In genomic region chr2:231961349-231962166, GRCh38 we compare ENCODE assay signal across 1 cellular context.
TF ChIP-seq lines count a peak whose summit lies in the region.

A gene with protein sequence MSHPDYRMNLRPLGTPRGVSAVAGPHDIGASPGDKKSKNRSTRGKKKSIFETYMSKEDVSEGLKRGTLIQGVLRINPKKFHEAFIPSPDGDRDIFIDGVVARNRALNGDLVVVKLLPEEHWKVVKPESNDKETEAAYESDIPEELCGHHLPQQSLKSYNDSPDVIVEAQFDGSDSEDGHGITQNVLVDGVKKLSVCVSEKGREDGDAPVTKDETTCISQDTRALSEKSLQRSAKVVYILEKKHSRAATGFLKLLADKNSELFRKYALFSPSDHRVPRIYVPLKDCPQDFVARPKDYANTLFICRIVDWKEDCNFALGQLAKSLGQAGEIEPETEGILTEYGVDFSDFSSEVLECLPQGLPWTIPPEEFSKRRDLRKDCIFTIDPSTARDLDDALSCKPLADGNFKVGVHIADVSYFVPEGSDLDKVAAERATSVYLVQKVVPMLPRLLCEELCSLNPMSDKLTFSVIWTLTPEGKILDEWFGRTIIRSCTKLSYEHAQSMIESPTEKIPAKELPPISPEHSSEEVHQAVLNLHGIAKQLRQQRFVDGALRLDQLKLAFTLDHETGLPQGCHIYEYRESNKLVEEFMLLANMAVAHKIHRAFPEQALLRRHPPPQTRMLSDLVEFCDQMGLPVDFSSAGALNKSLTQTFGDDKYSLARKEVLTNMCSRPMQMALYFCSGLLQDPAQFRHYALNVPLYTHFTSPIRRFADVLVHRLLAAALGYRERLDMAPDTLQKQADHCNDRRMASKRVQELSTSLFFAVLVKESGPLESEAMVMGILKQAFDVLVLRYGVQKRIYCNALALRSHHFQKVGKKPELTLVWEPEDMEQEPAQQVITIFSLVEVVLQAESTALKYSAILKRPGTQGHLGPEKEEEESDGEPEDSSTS (plus strand): TSS chr2:231961713. CDS start chr2:232014928, 53,215 bp downstream.

TF ChIP-seq in K562, 482 proteins besides CTCF, POLR2A, EP300 and RAD21 (continued from another document and continues in another):
- TF ChIP-seq, protein P1, sequence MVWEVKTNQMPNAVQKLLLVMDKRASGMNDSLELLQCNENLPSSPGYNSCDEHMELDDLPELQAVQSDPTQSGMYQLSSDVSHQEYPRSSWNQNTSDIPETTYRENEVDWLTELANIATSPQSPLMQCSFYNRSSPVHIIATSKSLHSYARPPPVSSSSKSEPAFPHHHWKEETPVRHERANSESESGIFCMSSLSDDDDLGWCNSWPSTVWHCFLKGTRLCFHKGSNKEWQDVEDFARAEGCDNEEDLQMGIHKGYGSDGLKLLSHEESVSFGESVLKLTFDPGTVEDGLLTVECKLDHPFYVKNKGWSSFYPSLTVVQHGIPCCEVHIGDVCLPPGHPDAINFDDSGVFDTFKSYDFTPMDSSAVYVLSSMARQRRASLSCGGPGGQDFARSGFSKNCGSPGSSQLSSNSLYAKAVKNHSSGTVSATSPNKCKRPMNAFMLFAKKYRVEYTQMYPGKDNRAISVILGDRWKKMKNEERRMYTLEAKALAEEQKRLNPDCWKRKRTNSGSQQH (CRISPR knock-in tag; IDR thresholded peaks at IDR 0.05): no peak
- TF ChIP-seq ELF1 (tag; IDR thresholded peaks at IDR 0.05) (peak; percentile 88), CUX1 (CRISPR knock-in tag; IDR thresholded peaks at IDR 0.05) (no peak), KLF1 (tag; IDR thresholded peaks at IDR 0.05) (0 out of 2 replicates have a peak, but pooled peaks have one; percentile 32), CHD2 (IDR thresholded peaks at IDR 0.05; ENCODE audit: low read depth, low read length) (no peak), KDM4B (IDR thresholded peaks at IDR 0.05; ENCODE audit: borderline replicate concordance in 2 of 2, low read depth in 1 of 2) (peak in 1 of 2 experiments; percentile 56; a peak in 1 of 4 replicates), PRPF4 (IDR thresholded peaks at IDR 0.05; ENCODE audit: insufficient read depth, low read depth, low read length, poor library complexity, severe bottlenecking) (no peak), KDM2B (CRISPR knock-in tag; IDR thresholded peaks at IDR 0.05) (no peak), TAF7 (tag; IDR thresholded peaks at IDR 0.05) (no peak), HDAC3 (IDR thresholded peaks at IDR 0.05; ENCODE audit: borderline replicate concordance, partially characterized antibody) (no peak), RFX7 (CRISPR knock-in tag; IDR thresholded peaks at IDR 0.05) (no peak), MAZ (CRISPR knock-in tag; conservative IDR thresholded peaks at IDR 0.05 in 1 of 2, IDR thresholded peaks at IDR 0.05 in 1 of 2) (peak; percentile 51 to 83; a peak in 3 of 4 replicates), ZNF134 (CRISPR knock-in tag; conservative IDR thresholded peaks at IDR 0.05) (no peak), HDAC2 (IDR thresholded peaks at IDR 0.05) (peak; percentile 29; the same call in 1 of the 2 replicates), SIN3A (IDR thresholded peaks at IDR 0.05; ENCODE audit: borderline replicate concordance in 2 of 2, control insufficient read depth in 1 of 2, low read depth in 2 of 2, low read length in 2 of 2) (no peak; a peak in 1 of 4 replicates), ZNF586 (CRISPR knock-in tag; conservative IDR thresholded peaks at IDR 0.05) (no peak), SIRT6 (IDR thresholded peaks at IDR 0.05; ENCODE audit: low read depth, low read length) (no peak), HDAC1 (IDR thresholded peaks at IDR 0.05) (peak in 1 of 2 experiments; percentile 83; a peak in 2 of 4 replicates), POLR2B (IDR thresholded peaks at IDR 0.05; ENCODE audit: low read depth, partially characterized antibody) (peak; percentile 37), ZNF212 (CRISPR knock-in tag; IDR thresholded peaks at IDR 0.05) (no peak), NFIC (IDR thresholded peaks at IDR 0.05) (no peak), ZNF518B (CRISPR knock-in tag; IDR thresholded peaks at IDR 0.05) (no peak), NR0B1 (IDR thresholded peaks at IDR 0.05; ENCODE audit: partially characterized antibody) (no peak), IFI16 (CRISPR knock-in tag; IDR thresholded peaks at IDR 0.05) (no peak), ETS1 (conservative IDR thresholded peaks at IDR 0.05; ENCODE audit: control insufficient read depth, low read depth, low read length) (no peak), FOXA1 (IDR thresholded peaks at IDR 0.05; ENCODE audit: borderline replicate concordance) (no peak), CEBPB (tag; IDR thresholded peaks at IDR 0.05) (no peak)
- TF ChIP-seq, protein P2, sequence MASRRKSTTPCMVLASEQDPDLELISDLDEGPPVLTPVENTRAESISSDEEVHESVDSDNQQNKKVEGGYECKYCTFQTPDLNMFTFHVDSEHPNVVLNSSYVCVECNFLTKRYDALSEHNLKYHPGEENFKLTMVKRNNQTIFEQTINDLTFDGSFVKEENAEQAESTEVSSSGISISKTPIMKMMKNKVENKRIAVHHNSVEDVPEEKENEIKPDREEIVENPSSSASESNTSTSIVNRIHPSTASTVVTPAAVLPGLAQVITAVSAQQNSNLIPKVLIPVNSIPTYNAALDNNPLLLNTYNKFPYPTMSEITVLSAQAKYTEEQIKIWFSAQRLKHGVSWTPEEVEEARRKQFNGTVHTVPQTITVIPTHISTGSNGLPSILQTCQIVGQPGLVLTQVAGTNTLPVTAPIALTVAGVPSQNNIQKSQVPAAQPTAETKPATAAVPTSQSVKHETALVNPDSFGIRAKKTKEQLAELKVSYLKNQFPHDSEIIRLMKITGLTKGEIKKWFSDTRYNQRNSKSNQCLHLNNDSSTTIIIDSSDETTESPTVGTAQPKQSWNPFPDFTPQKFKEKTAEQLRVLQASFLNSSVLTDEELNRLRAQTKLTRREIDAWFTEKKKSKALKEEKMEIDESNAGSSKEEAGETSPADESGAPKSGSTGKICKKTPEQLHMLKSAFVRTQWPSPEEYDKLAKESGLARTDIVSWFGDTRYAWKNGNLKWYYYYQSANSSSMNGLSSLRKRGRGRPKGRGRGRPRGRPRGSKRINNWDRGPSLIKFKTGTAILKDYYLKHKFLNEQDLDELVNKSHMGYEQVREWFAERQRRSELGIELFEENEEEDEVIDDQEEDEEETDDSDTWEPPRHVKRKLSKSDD (conservative IDR thresholded peaks at IDR 0.05; ENCODE audit: low read length): no peak
- TF ChIP-seq, protein P3, sequence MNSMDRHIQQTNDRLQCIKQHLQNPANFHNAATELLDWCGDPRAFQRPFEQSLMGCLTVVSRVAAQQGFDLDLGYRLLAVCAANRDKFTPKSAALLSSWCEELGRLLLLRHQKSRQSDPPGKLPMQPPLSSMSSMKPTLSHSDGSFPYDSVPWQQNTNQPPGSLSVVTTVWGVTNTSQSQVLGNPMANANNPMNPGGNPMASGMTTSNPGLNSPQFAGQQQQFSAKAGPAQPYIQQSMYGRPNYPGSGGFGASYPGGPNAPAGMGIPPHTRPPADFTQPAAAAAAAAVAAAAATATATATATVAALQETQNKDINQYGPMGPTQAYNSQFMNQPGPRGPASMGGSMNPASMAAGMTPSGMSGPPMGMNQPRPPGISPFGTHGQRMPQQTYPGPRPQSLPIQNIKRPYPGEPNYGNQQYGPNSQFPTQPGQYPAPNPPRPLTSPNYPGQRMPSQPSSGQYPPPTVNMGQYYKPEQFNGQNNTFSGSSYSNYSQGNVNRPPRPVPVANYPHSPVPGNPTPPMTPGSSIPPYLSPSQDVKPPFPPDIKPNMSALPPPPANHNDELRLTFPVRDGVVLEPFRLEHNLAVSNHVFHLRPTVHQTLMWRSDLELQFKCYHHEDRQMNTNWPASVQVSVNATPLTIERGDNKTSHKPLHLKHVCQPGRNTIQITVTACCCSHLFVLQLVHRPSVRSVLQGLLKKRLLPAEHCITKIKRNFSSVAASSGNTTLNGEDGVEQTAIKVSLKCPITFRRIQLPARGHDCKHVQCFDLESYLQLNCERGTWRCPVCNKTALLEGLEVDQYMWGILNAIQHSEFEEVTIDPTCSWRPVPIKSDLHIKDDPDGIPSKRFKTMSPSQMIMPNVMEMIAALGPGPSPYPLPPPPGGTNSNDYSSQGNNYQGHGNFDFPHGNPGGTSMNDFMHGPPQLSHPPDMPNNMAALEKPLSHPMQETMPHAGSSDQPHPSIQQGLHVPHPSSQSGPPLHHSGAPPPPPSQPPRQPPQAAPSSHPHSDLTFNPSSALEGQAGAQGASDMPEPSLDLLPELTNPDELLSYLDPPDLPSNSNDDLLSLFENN (IDR thresholded peaks at IDR 0.05; ENCODE audit: low read depth in 2 of 2, low read length in 2 of 2): no peak
- TF ChIP-seq, protein P4, sequence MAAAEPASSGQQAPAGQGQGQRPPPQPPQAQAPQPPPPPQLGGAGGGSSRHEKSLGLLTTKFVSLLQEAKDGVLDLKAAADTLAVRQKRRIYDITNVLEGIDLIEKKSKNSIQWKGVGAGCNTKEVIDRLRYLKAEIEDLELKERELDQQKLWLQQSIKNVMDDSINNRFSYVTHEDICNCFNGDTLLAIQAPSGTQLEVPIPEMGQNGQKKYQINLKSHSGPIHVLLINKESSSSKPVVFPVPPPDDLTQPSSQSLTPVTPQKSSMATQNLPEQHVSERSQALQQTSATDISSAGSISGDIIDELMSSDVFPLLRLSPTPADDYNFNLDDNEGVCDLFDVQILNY (CRISPR knock-in tag; IDR thresholded peaks at IDR 0.05): no peak
- TF ChIP-seq, protein P5, sequence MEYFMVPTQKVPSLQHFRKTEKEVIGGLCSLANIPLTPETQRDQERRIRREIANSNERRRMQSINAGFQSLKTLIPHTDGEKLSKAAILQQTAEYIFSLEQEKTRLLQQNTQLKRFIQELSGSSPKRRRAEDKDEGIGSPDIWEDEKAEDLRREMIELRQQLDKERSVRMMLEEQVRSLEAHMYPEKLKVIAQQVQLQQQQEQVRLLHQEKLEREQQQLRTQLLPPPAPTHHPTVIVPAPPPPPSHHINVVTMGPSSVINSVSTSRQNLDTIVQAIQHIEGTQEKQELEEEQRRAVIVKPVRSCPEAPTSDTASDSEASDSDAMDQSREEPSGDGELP (CRISPR knock-in tag; IDR thresholded peaks at IDR 0.05; ENCODE audit: borderline replicate concordance): peak; percentile 77; the same call in 1 of the 2 replicates
